ENCODE assay signal across 8 cellular contexts in genomic region chr20:38057351-38057972, GRCh38. TPM values are rescaled to one million over a fixed set of nuclear protein-coding genes. Genes with fewer than 3 reads are reported as not detected.
A peak's percentile ranks its signal among the peaks of the same experiment; 100 is the strongest.
DNase-seq lines count a peak whose midpoint lies in the region; ATAC-seq and TF ChIP-seq lines count a peak whose summit lies in the region.

No MANE protein-coding gene starts in this region.

- in situ Hi-C loops in KBM-7 (cut with MboI; ENCODE audit: low pct_unique_long_range_greater_than_20kb, low sequenced_read_pairs) (no loop called here), Panc1 (cut with HindIII; ENCODE audit: low pct_unique_long_range_greater_than_20kb, low sequenced_read_pairs) (no loop called here)

- no peak overlapping the region for H2AFZ ChIP-seq in fibroblast of lung (ENCODE audit: low read length)

- H3K27ac Mint-ChIP-seq in activated T-cell treated with anti-CD3 and anti-CD28 coated beads, Interleukin-2, amount 50 U/mL, for 24 hours = peak overlapping the region; percentile 82
- peak overlapping the region in 2 of 3 experiments; percentile 26 to 37 for H3K27ac Mint-ChIP-seq in nephron
- peak overlapping the region; percentile 68 for H3K27ac Mint-ChIP-seq in stimulated activated naive CD8-positive, alpha-beta T cell treated with anti-CD3 and anti-CD28 coated beads, Interleukin-15, Interleukin-2, amounts not matched to agents 100 ng/mL and 50 ng/mL, for 24 hours

- H3K9ac ChIP-seq in fibroblast of lung (ENCODE audit: insufficient read depth, low read length) = no peak overlapping the region

- H3K79me2 ChIP-seq in fibroblast of lung (ENCODE audit: control insufficient read depth, insufficient read depth, low read length) = peaks cover 13% of the 10 kb centered on the region

- H4K20me1 ChIP-seq in fibroblast of lung (ENCODE audit: control insufficient read depth, extremely low read depth, insufficient read depth, low read length) = no peaks in the 10 kb centered on the region

- H3K4me1 Mint-ChIP-seq in activated T-cell treated with anti-CD3 and anti-CD28 coated beads, Interleukin-2, amount 50 U/mL, for 24 hours (ENCODE audit: low read depth) = peaks cover 37% of the 10 kb centered on the region
- peaks cover 25% of the 10 kb centered on the region for H3K4me1 Mint-ChIP-seq in nephron
- peaks cover 33% of the 10 kb centered on the region for H3K4me1 Mint-ChIP-seq in stimulated activated naive CD8-positive, alpha-beta T cell treated with anti-CD3 and anti-CD28 coated beads, Interleukin-15, Interleukin-2, amounts not matched to agents 100 ng/mL and 50 ng/mL, for 24 hours (ENCODE audit: low read depth)

- H3K36me3 ChIP-seq in Panc1 (ENCODE audit: control insufficient read depth, insufficient read depth, low read length) (peaks cover 36% of the 10 kb centered on the region), fibroblast of lung (ENCODE audit: control insufficient read depth, insufficient read depth, low read length) (peaks cover 11% of the 10 kb centered on the region)

- no peaks in the 10 kb centered on the region for H3K9me3 Mint-ChIP-seq in activated T-cell treated with anti-CD3 and anti-CD28 coated beads, Interleukin-2, amount 50 U/mL, for 24 hours
- H3K9me3 Mint-ChIP-seq in nephron = no peaks in the 10 kb centered on the region
- H3K9me3 Mint-ChIP-seq in stimulated activated naive CD8-positive, alpha-beta T cell treated with anti-CD3 and anti-CD28 coated beads, Interleukin-15, Interleukin-2, amounts not matched to agents 100 ng/mL and 50 ng/mL, for 24 hours = no peaks in the 10 kb centered on the region

- POLR2A ChIA-PET in Panc1 (lab: Charles Lee) = no interaction called here

- H3K4me2 ChIP-seq in fibroblast of lung (ENCODE audit: extremely low read depth, insufficient read depth, low read length) = no peak overlapping the region

- no peaks in the 10 kb centered on the region for H3K27me3 Mint-ChIP-seq in activated T-cell treated with anti-CD3 and anti-CD28 coated beads, Interleukin-2, amount 50 U/mL, for 24 hours
- H3K27me3 Mint-ChIP-seq in nephron (ENCODE audit: low read depth) = no peaks in the 10 kb centered on the region
- H3K27me3 Mint-ChIP-seq in stimulated activated naive CD8-positive, alpha-beta T cell treated with anti-CD3 and anti-CD28 coated beads, Interleukin-15, Interleukin-2, amounts not matched to agents 100 ng/mL and 50 ng/mL, for 24 hours = no peaks in the 10 kb centered on the region

- TF ChIP-seq CTCF in Panc1 (IDR thresholded peaks at IDR 0.05) (peak; percentile 92), fibroblast of lung (conservative IDR thresholded peaks at IDR 0.05 in 1 of 2, IDR thresholded peaks at IDR 0.05 in 1 of 2; ENCODE audit: low read depth in 1 of 2, low read length in 2 of 2) (peak; percentile 75 to 81), nephron (IDR thresholded peaks at IDR 0.05; ENCODE audit: unreplicated experiment in 3 of 3) (peak; percentile 89 to 94 (median 92))

- peak; percentile 96 for ATAC-seq in Panc1

- BruUV-seq in Panc1 (replicated peaks; lab: Mats Ljungman, UMichigan) = no TSS peak

- H3K9me3 ChIP-seq in Panc1 (ENCODE audit: control insufficient read depth, insufficient read depth, low read depth, low read length) = no peaks in the 10 kb centered on the region
- H3K9me3 ChIP-seq in fibroblast of lung (ENCODE audit: control insufficient read depth, insufficient read depth, low read depth, low read length) = no peaks in the 10 kb centered on the region

- H3K27ac ChIP-seq in Panc1 (ENCODE audit: low read length) = peak overlapping the region; percentile 49; the same call in 1 of the 2 replicates
- peak overlapping the region; percentile 22 for H3K27ac ChIP-seq in fibroblast of lung (ENCODE audit: insufficient read depth, low read length)

- CTCF ChIA-PET in Panc1 (lab: Charles Lee) = interaction anchor here (0.5 to 1.4 kb wide), 6 partner anchors 14 to 166 kb away, joined by 3 to 13 read pairs (median 4); no protein-coding TSS in a partner anchor

- H3K27me3 ChIP-seq in Panc1 (ENCODE audit: control insufficient read depth, insufficient read depth, low read length) = no peaks in the 10 kb centered on the region
- no peaks in the 10 kb centered on the region for H3K27me3 ChIP-seq in fibroblast of lung (ENCODE audit: control insufficient read depth, insufficient read depth, low read length)

- H3K36me3 Mint-ChIP-seq in activated T-cell treated with anti-CD3 and anti-CD28 coated beads, Interleukin-2, amount 50 U/mL, for 24 hours (ENCODE audit: low read depth) = peaks cover 49% of the 10 kb centered on the region
- peaks cover 18% of the 10 kb centered on the region for H3K36me3 Mint-ChIP-seq in nephron (ENCODE audit: low read depth)
- peaks cover 54% of the 10 kb centered on the region for H3K36me3 Mint-ChIP-seq in stimulated activated naive CD8-positive, alpha-beta T cell treated with anti-CD3 and anti-CD28 coated beads, Interleukin-15, Interleukin-2, amounts not matched to agents 100 ng/mL and 50 ng/mL, for 24 hours (ENCODE audit: low read depth)

- DNase-seq in SIG-M5 treated with dmso at 0.1 percent for 504 hours (lab: John Stamatoyannopoulos, UW; ENCODE audit: unreplicated experiment) (peak; percentile 45), SIG-M5 (lab: John Stamatoyannopoulos, UW) (no peak), KBM-7 (peak; percentile 71), Panc1 (ENCODE audit: low read depth, low spot score) (peak; percentile 73), fibroblast of lung (ENCODE audit: low read depth in 2 of 2) (peak; percentile 49 to 75)
- peak; percentile 80 for DNase-seq in activated T-cell treated with anti-CD3 and anti-CD28 coated beads, Interleukin-2, amount 50 U/mL, for 24 hours

- peak overlapping the region; percentile 37 for H3K4me3 Mint-ChIP-seq in activated T-cell treated with anti-CD3 and anti-CD28 coated beads, Interleukin-2, amount 50 U/mL, for 24 hours
- no peak overlapping the region for H3K4me3 Mint-ChIP-seq in nephron
- H3K4me3 Mint-ChIP-seq in stimulated activated naive CD8-positive, alpha-beta T cell treated with anti-CD3 and anti-CD28 coated beads, Interleukin-15, Interleukin-2, amounts not matched to agents 100 ng/mL and 50 ng/mL, for 24 hours = peak overlapping the region; percentile 28

- H3K4me3 ChIP-seq in Panc1 (ENCODE audit: low read depth in 2 of 2, low read length in 2 of 2) (no peak overlapping the region), fibroblast of lung (replicated peaks in 1 of 4; ENCODE audit: control extremely low read depth in 1 of 4, insufficient read depth in 1 of 4, low read depth in 3 of 4, low read length in 4 of 4) (no peak overlapping the region)

- intact Hi-C loops in Panc1 (cut with micrococcal nuclease; ENCODE audit: unreplicated experiment) = loop anchor here (1.0 to 10.0 kb wide), 3 partner anchors 106 to 267 kb away; no protein-coding TSS in a partner anchor

- peaks cover 11% of the 10 kb centered on the region; the same call in 1 of the 2 replicates for H3K4me1 ChIP-seq in Panc1 (ENCODE audit: control insufficient read depth, insufficient read depth, low read length)
- H3K4me1 ChIP-seq in fibroblast of lung (ENCODE audit: control insufficient read depth, extremely low read depth, insufficient read depth, low read length) = no peaks in the 10 kb centered on the region

RNA-seq across cellular contexts. Expression of gene RPRD1B, which starts 23.9 kb away (rescaled TPM):
- total RNA-seq in Panc1 (2021; ENCODE audit: unreplicated experiment) (33.6 TPM), fibroblast of lung (21.1 and 23.8 TPM in 2 replicates)
- polyA plus RNA-seq in Panc1 (2012; ENCODE audit: insufficient read length) = 21.5 TPM
- polyA plus RNA-seq in fibroblast of lung = 17.5 and 23.9 TPM in 2 replicates
- 9.8 and 12.7 TPM in 2 replicates for polyA plus RNA-seq in fibroblast of lung (2012)
- polyA minus RNA-seq in fibroblast of lung (ENCODE audit: low replicate concordance) = 14.9 and 18.0 TPM in 2 replicates

RNA-seq across cellular contexts. Expression of gene TTI1, which starts 24.2 kb away (rescaled TPM):
- total RNA-seq in Panc1 (2021; ENCODE audit: unreplicated experiment) (26.6 TPM), fibroblast of lung (15.9 and 20.0 TPM in 2 replicates)
- 12.9 TPM for polyA plus RNA-seq in Panc1 (2012; ENCODE audit: insufficient read length)
- 12.6 and 17.9 TPM in 2 replicates for polyA plus RNA-seq in fibroblast of lung
- polyA plus RNA-seq in fibroblast of lung (2012) = 7.5 and 11.8 TPM in 2 replicates
- 22.2 and 30.7 TPM in 2 replicates for polyA minus RNA-seq in fibroblast of lung (ENCODE audit: low replicate concordance)

Comparison
In these comparisons a context has a peak if more than half of its experiments do, and no peak if none do; other contexts are left out.
1. H3K27ac Mint-ChIP-seq: peak in every context shown above with its lines; median percentile 82 in activated T-cell treated with anti-CD3 and anti-CD28 coated beads, Interleukin-2, amount 50 U/mL, for 24 hours; 68 in stimulated activated naive CD8-positive, alpha-beta T cell treated with anti-CD3 and anti-CD28 coated beads, Interleukin-15, Interleukin-2, amounts not matched to agents 100 ng/mL and 50 ng/mL, for 24 hours; 32 in nephron.
2. H3K4me3 Mint-ChIP-seq: peak in activated T-cell treated with anti-CD3 and anti-CD28 coated beads, Interleukin-2, amount 50 U/mL, for 24 hours (single experiment) and stimulated activated naive CD8-positive, alpha-beta T cell treated with anti-CD3 and anti-CD28 coated beads, Interleukin-15, Interleukin-2, amounts not matched to agents 100 ng/mL and 50 ng/mL, for 24 hours (single experiment); none in nephron (0 of 3).
3. Peak in every context shown above with its lines, with median percentiles within 50 percentile points of each other: CTCF ChIP-seq.